35 cellular contexts compared by ENCODE assay signal in genomic region chr19:18126097-18126496, GRCh38. TPM values are rescaled to one million over a fixed set of nuclear protein-coding genes. Genes with fewer than 3 reads are reported as not detected.
DNase-seq lines count a peak whose midpoint lies in the region; ATAC-seq and TF ChIP-seq lines count a peak whose summit lies in the region.
"Had no signal": no experiment of that assay in that cellular context is flagged by ENCODE, and none has a peak within 500 bp of the region (broad histone marks: within the 10 kb centered on the region; RNA-seq: fewer than 3 reads in every experiment).

No MANE protein-coding gene starts in this region.

- peak overlapping the region; percentile 34 for H3K27ac Mint-ChIP-seq in activated CD4-positive, alpha-beta T cell treated with anti-CD3 and anti-CD28 coated beads, Interleukin-2, amount 10 ng/mL, durations not matched to agents 24 days and 14 days
- peak overlapping the region in 2 of 3 donors; percentile 10 to 46 for H3K27ac Mint-ChIP-seq in CD4-positive, CD25-positive, alpha-beta regulatory T cell
- H3K27ac Mint-ChIP-seq in activated CD8-positive, alpha-beta T cell treated with anti-CD3 and anti-CD28 coated beads for 36 hours, result peak overlapping the region; percentile 63
- H3K27ac Mint-ChIP-seq in naive thymus-derived CD4-positive, alpha-beta T cell, result peak overlapping the region in 5 of 9 donors; percentile 13 to 79 (median 43)
- H3K27ac Mint-ChIP-seq: activated naive CD8-positive, alpha-beta T cell; neural progenitor cell; WTC11 had no signal

- POLR2A ChIA-PET in activated CD8-positive, alpha-beta T cell treated with anti-CD3 and anti-CD28 coated beads for 36 hours (lab: Charles Lee), result interaction anchor here (1.3 kb wide), 1 partner anchor 26 kb away, joined by 5 read pairs; no protein-coding TSS in a partner anchor
- POLR2A ChIA-PET in naive thymus-derived CD4-positive, alpha-beta T cell (lab: Charles Lee), result interaction anchor here (3.5 kb wide), 1 partner anchor 7 kb away, joined by 19 read pairs; no protein-coding TSS in a partner anchor

- H3K9me3 ChIP-seq in CD4-positive, CD25-positive, alpha-beta regulatory T cell (ENCODE audit: control insufficient read depth in 2 of 2, low read length in 2 of 2), result no peaks in the 10 kb centered on the region
- no peaks in the 10 kb centered on the region for H3K9me3 ChIP-seq in naive thymus-derived CD4-positive, alpha-beta T cell (ENCODE audit: control insufficient read depth in 2 of 3, low read length in 3 of 3)
- H3K9me3 ChIP-seq: BE2C, Caco-2, gastrocnemius medialis, pancreas, tibial artery, vagina had no signal

- H3K4me3 Mint-ChIP-seq in activated CD4-positive, alpha-beta T cell treated with anti-CD3 and anti-CD28 coated beads, Interleukin-2, amount 10 ng/mL, durations not matched to agents 24 days and 14 days, result no peak overlapping the region
- H3K4me3 Mint-ChIP-seq in CD4-positive, CD25-positive, alpha-beta regulatory T cell, result no peak overlapping the region
- H3K4me3 Mint-ChIP-seq in activated CD8-positive, alpha-beta T cell treated with anti-CD3 and anti-CD28 coated beads for 36 hours, result no peak overlapping the region
- H3K4me3 Mint-ChIP-seq in naive thymus-derived CD4-positive, alpha-beta T cell, result no peak overlapping the region
- H3K4me3 Mint-ChIP-seq: activated naive CD8-positive, alpha-beta T cell; neural progenitor cell; WTC11 had no signal

- H3K4me3 ChIP-seq in CD4-positive, CD25-positive, alpha-beta regulatory T cell (ENCODE audit: low read depth, low read length), result no peak overlapping the region
- H3K4me3 ChIP-seq in naive thymus-derived CD4-positive, alpha-beta T cell (ENCODE audit: low read length), result no peak overlapping the region
- H3K4me3 ChIP-seq: gastrocnemius medialis, neural progenitor cell, pancreas, smooth muscle cell, tibial artery, vagina had no signal

- H3K27me3 ChIP-seq in CD4-positive, CD25-positive, alpha-beta regulatory T cell (ENCODE audit: control insufficient read depth, insufficient read depth, low read length), result no peaks in the 10 kb centered on the region
- no peaks in the 10 kb centered on the region for H3K27me3 ChIP-seq in naive thymus-derived CD4-positive, alpha-beta T cell (ENCODE audit: control insufficient read depth in 2 of 2, insufficient read depth in 2 of 2, low read length in 2 of 2)
- H3K27me3 ChIP-seq: BE2C, gastrocnemius medialis, neural progenitor cell, pancreas, tibial artery, vagina had no signal

- H3K27ac ChIP-seq in CD4-positive, CD25-positive, alpha-beta regulatory T cell (ENCODE audit: insufficient read depth, low read length, poor library complexity, severe bottlenecking), result no peak overlapping the region
- H3K27ac ChIP-seq in naive thymus-derived CD4-positive, alpha-beta T cell (ENCODE audit: low read depth, low read length), result no peak overlapping the region
- H3K27ac ChIP-seq: gastrocnemius medialis, neural progenitor cell, pancreas, tibial artery, vagina had no signal

- no peaks in the 10 kb centered on the region for H3K9me3 Mint-ChIP-seq in activated CD4-positive, alpha-beta T cell treated with anti-CD3 and anti-CD28 coated beads, Interleukin-2, amount 10 ng/mL, durations not matched to agents 24 days and 14 days
- no peaks in the 10 kb centered on the region for H3K9me3 Mint-ChIP-seq in CD4-positive, CD25-positive, alpha-beta regulatory T cell
- no peaks in the 10 kb centered on the region for H3K9me3 Mint-ChIP-seq in activated CD8-positive, alpha-beta T cell treated with anti-CD3 and anti-CD28 coated beads for 36 hours
- no peaks in the 10 kb centered on the region for H3K9me3 Mint-ChIP-seq in naive thymus-derived CD4-positive, alpha-beta T cell
- H3K9me3 Mint-ChIP-seq: neural progenitor cell, WTC11 had no signal

- no peak for DNase-seq in activated CD4-positive, alpha-beta T cell treated with anti-CD3 and anti-CD28 coated beads, Interleukin-2, amount 10 ng/mL, durations not matched to agents 24 days and 14 days
- DNase-seq in activated CD4-positive, alpha-beta T cell treated with anti-CD3 and anti-CD28 coated beads for 1 hour, result no peak
- DNase-seq in CD4-positive, CD25-positive, alpha-beta regulatory T cell, result no peak
- DNase-seq in activated CD8-positive, alpha-beta T cell treated with anti-CD3 and anti-CD28 coated beads for 36 hours, result no peak
- DNase-seq in naive thymus-derived CD4-positive, alpha-beta T cell, result no peak
- DNase-seq in HPDE6-E6E7 (ENCODE audit: extremely low spot score) (no peak), hippocampal formation (lab: John Stamatoyannopoulos, UW) (no peak)
- DNase-seq: activated CD4-positive, alpha-beta T cell treated with anti-CD3 and anti-CD28 coated beads, Interleukin-2, amount 50 U/mL, for 1 hour; activated CD8-positive, alpha-beta memory T cell treated with anti-CD3 and anti-CD28 coated beads, Interleukin-2, amount 50 U/mL, for 48 hours; activated effector memory CD4-positive, alpha-beta T cell treated with anti-CD3 and anti-CD28 coated beads, Interleukin-2, amount 50 U/mL, for 16 hours; BE2C; Caco-2; DMS53; gastrocnemius medialis; Karpas-422; left cardiac atrium; NCI-H1436 treated with DMSO at 0.1 percent for 48 hours; NCI-H226; NCI-H526 treated with DMSO at 0.1 percent for 48 hours; NK-92 treated with Interleukin-12 subunit alpha and Interleukin-12 subunit beta, amount 100 ng/mL, for 24 hours; pancreas; retina; SHP77 treated with DMSO at 0.1 percent for 48 hours; T1000; tibial artery had no signal

- intact Hi-C loops in activated CD4-positive, alpha-beta T cell treated with anti-CD3 and anti-CD28 coated beads, Interleukin-2, amount 10 ng/mL, durations not matched to agents 24 days and 14 days (cut with micrococcal nuclease), result no loop called here
- intact Hi-C loops in activated CD8-positive, alpha-beta T cell treated with anti-CD3 and anti-CD28 coated beads for 36 hours (cut with micrococcal nuclease), result no loop called here
- intact Hi-C loops in naive thymus-derived CD4-positive, alpha-beta T cell (cut with micrococcal nuclease), result no loop called here

- no peaks in the 10 kb centered on the region for H3K27me3 Mint-ChIP-seq in activated CD4-positive, alpha-beta T cell treated with anti-CD3 and anti-CD28 coated beads, Interleukin-2, amount 10 ng/mL, durations not matched to agents 24 days and 14 days
- H3K27me3 Mint-ChIP-seq in CD4-positive, CD25-positive, alpha-beta regulatory T cell, result no peaks in the 10 kb centered on the region
- no peaks in the 10 kb centered on the region for H3K27me3 Mint-ChIP-seq in activated CD8-positive, alpha-beta T cell treated with anti-CD3 and anti-CD28 coated beads for 36 hours
- no peaks in the 10 kb centered on the region for H3K27me3 Mint-ChIP-seq in naive thymus-derived CD4-positive, alpha-beta T cell
- H3K27me3 Mint-ChIP-seq: activated naive CD8-positive, alpha-beta T cell had no signal

- CTCF ChIA-PET in activated CD8-positive, alpha-beta T cell treated with anti-CD3 and anti-CD28 coated beads for 36 hours (lab: Charles Lee), result interaction anchor here (0.7 kb wide), 1 partner anchor 67 kb away, joined by 3 read pairs; the partner anchor contains the start of gene MPV17L2
- CTCF ChIA-PET in naive thymus-derived CD4-positive, alpha-beta T cell (lab: Charles Lee), result interaction anchor here (0.6 kb wide), 1 partner anchor 69 kb away, joined by 3 read pairs; no protein-coding TSS in a partner anchor

- ATAC-seq in CD4-positive, CD25-positive, alpha-beta regulatory T cell (ENCODE audit: low read depth in 2 of 2), result no peak
- ATAC-seq in activated CD8-positive, alpha-beta T cell treated with anti-CD3 and anti-CD28 coated beads for 36 hours, result no peak
- ATAC-seq in naive thymus-derived CD4-positive, alpha-beta T cell, result peak; percentile 32
- no peak for ATAC-seq in HG02678 (IDR thresholded peaks at IDR 0.05; ENCODE audit: unreplicated experiment)
- ATAC-seq: gastrocnemius medialis, HCT116, left cardiac atrium, WTC11 had no signal

- H3K4me1 Mint-ChIP-seq in activated CD4-positive, alpha-beta T cell treated with anti-CD3 and anti-CD28 coated beads, Interleukin-2, amount 10 ng/mL, durations not matched to agents 24 days and 14 days, result peaks cover 7% of the 10 kb centered on the region
- no peaks in the 10 kb centered on the region for H3K4me1 Mint-ChIP-seq in CD4-positive, CD25-positive, alpha-beta regulatory T cell
- H3K4me1 Mint-ChIP-seq in activated CD8-positive, alpha-beta T cell treated with anti-CD3 and anti-CD28 coated beads for 36 hours (ENCODE audit: low read depth), result no peaks in the 10 kb centered on the region
- peaks cover 0 to 13% (median 4%) of the 10 kb centered on the region in 7 donors for H3K4me1 Mint-ChIP-seq in naive thymus-derived CD4-positive, alpha-beta T cell
- H3K4me1 Mint-ChIP-seq: neural progenitor cell, WTC11 had no signal

- H3K36me3 ChIP-seq in CD4-positive, CD25-positive, alpha-beta regulatory T cell (ENCODE audit: control insufficient read depth, insufficient read depth, low read length), result peaks cover 76% of the 10 kb centered on the region
- H3K36me3 ChIP-seq in naive thymus-derived CD4-positive, alpha-beta T cell (ENCODE audit: control insufficient read depth in 2 of 3, insufficient read depth in 3 of 3, low read length in 3 of 3), result peaks cover 17 to 86% (median 26%) of the 10 kb centered on the region in 3 experiments
- H3K36me3 ChIP-seq: gastrocnemius medialis, neural progenitor cell had no signal

- no peak for TF ChIP-seq CTCF in activated CD8-positive, alpha-beta T cell treated with anti-CD3 and anti-CD28 coated beads for 36 hours (IDR thresholded peaks at IDR 0.05)

- no peaks in the 10 kb centered on the region for H3K4me1 ChIP-seq in CD4-positive, CD25-positive, alpha-beta regulatory T cell (ENCODE audit: control insufficient read depth, insufficient read depth, low read length, poor library complexity, severe bottlenecking)
- peaks cover 0 to 7% of the 10 kb centered on the region in 2 donors for H3K4me1 ChIP-seq in naive thymus-derived CD4-positive, alpha-beta T cell (ENCODE audit: control insufficient read depth in 2 of 2, insufficient read depth in 2 of 2, low read length in 2 of 2)
- H3K4me1 ChIP-seq: BE2C, Caco-2, gastrocnemius medialis, neural progenitor cell, pancreas, tibial artery, vagina had no signal

- peaks cover 43% of the 10 kb centered on the region for H3K36me3 Mint-ChIP-seq in activated CD4-positive, alpha-beta T cell treated with anti-CD3 and anti-CD28 coated beads, Interleukin-2, amount 10 ng/mL, durations not matched to agents 24 days and 14 days (ENCODE audit: low read depth)
- H3K36me3 Mint-ChIP-seq in CD4-positive, CD25-positive, alpha-beta regulatory T cell, result peaks cover 25% of the 10 kb centered on the region
- H3K36me3 Mint-ChIP-seq in activated CD8-positive, alpha-beta T cell treated with anti-CD3 and anti-CD28 coated beads for 36 hours (ENCODE audit: low read depth), result peaks cover 21% of the 10 kb centered on the region
- H3K36me3 Mint-ChIP-seq in naive thymus-derived CD4-positive, alpha-beta T cell, result peaks cover 5 to 32% (median 9%) of the 10 kb centered on the region in 5 donors
- H3K36me3 Mint-ChIP-seq: activated naive CD8-positive, alpha-beta T cell had no signal

RNA-seq across cellular contexts. Expression of gene PIK3R2, which starts 26.9 kb away (rescaled TPM):
- total RNA-seq in activated CD4-positive, alpha-beta T cell treated with anti-CD3 and anti-CD28 coated beads, Interleukin-2, amount 10 ng/mL, durations not matched to agents 24 days and 14 days, result 19.6 and 20.7 TPM in 2 replicates
- 9.4 TPM for total RNA-seq in CD4-positive, CD25-positive, alpha-beta regulatory T cell
- 1 to 10 TPM in 2 of 4 donors, under 1 TPM in 2; 0.42 to 3.6 (median 2.0) TPM for polyA plus RNA-seq in CD4-positive, CD25-positive, alpha-beta regulatory T cell
- 10 to 100 TPM; 15.0 to 15.8 TPM for total RNA-seq in activated CD8-positive, alpha-beta T cell treated with anti-CD3 and anti-CD28 coated beads for 36 hours
- total RNA-seq in naive thymus-derived CD4-positive, alpha-beta T cell, result 10 to 100 TPM; 12.3 to 24.6 (median 16.4) TPM
- polyA plus RNA-seq in naive thymus-derived CD4-positive, alpha-beta T cell, result 1 to 10 TPM; 2.2 to 5.1 TPM

RNA-seq across cellular contexts. Expression of gene MAST3, which starts 28.5 kb away (rescaled TPM):
- total RNA-seq in activated CD4-positive, alpha-beta T cell treated with anti-CD3 and anti-CD28 coated beads, Interleukin-2, amount 10 ng/mL, durations not matched to agents 24 days and 14 days, result 16.2 and 17.2 TPM in 2 replicates
- 45.9 TPM for total RNA-seq in CD4-positive, CD25-positive, alpha-beta regulatory T cell
- polyA plus RNA-seq in CD4-positive, CD25-positive, alpha-beta regulatory T cell, result 1 to 10 TPM; 8.1 to 9.0 (median 8.6) TPM
- 10 to 100 TPM; 23.1 to 23.3 TPM for total RNA-seq in activated CD8-positive, alpha-beta T cell treated with anti-CD3 and anti-CD28 coated beads for 36 hours
- total RNA-seq in naive thymus-derived CD4-positive, alpha-beta T cell, result 10 to 100 TPM; 36.0 to 58.7 (median 50.6) TPM
- 10 to 100 TPM; 10.2 to 20.3 TPM for polyA plus RNA-seq in naive thymus-derived CD4-positive, alpha-beta T cell

RNA-seq across cellular contexts. Expression of gene IL12RB1, which starts 39.4 kb away (rescaled TPM):
- 37.0 and 38.8 TPM in 2 replicates for total RNA-seq in activated CD4-positive, alpha-beta T cell treated with anti-CD3 and anti-CD28 coated beads, Interleukin-2, amount 10 ng/mL, durations not matched to agents 24 days and 14 days
- total RNA-seq in CD4-positive, CD25-positive, alpha-beta regulatory T cell, result 60.4 TPM
- polyA plus RNA-seq in CD4-positive, CD25-positive, alpha-beta regulatory T cell, result 10 to 100 TPM; 34.9 to 53.2 (median 46.3) TPM
- 10 to 100 TPM; 25.6 to 27.2 TPM for total RNA-seq in activated CD8-positive, alpha-beta T cell treated with anti-CD3 and anti-CD28 coated beads for 36 hours
- total RNA-seq in naive thymus-derived CD4-positive, alpha-beta T cell, result 100 to 1,000 TPM in 1 of 5 experiments, 10 to 100 TPM in 4; 17.7 to 110 (median 25.0) TPM
- polyA plus RNA-seq in naive thymus-derived CD4-positive, alpha-beta T cell, result 10 to 100 TPM; 17.6 to 24.1 TPM
- total RNA-seq: A673, Caco-2, chondrocyte, G401, smooth muscle cell, vagina, WTC11 had no signal
- polyA plus RNA-seq: smooth muscle cell had no signal

RNA-seq across cellular contexts. Expression of gene IFI30, which starts 47.5 kb away (rescaled TPM):
- total RNA-seq in activated CD4-positive, alpha-beta T cell treated with anti-CD3 and anti-CD28 coated beads, Interleukin-2, amount 10 ng/mL, durations not matched to agents 24 days and 14 days, result 49.4 and 52.7 TPM in 2 replicates
- 2.3 TPM for total RNA-seq in CD4-positive, CD25-positive, alpha-beta regulatory T cell
- polyA plus RNA-seq in CD4-positive, CD25-positive, alpha-beta regulatory T cell, result 10 to 100 TPM in 2 of 4 donors, 1 to 10 TPM in 2; 7.1 to 17.8 (median 9.7) TPM
- total RNA-seq in activated CD8-positive, alpha-beta T cell treated with anti-CD3 and anti-CD28 coated beads for 36 hours, result 10 to 100 TPM; 21.9 to 22.9 TPM
- total RNA-seq in naive thymus-derived CD4-positive, alpha-beta T cell, result 100 to 1,000 TPM in 2 of 5 experiments, 10 to 100 TPM in 3; 51.3 to 514 (median 59.5) TPM
- 1 to 10 TPM; 6.7 to 7.6 TPM for polyA plus RNA-seq in naive thymus-derived CD4-positive, alpha-beta T cell
- total RNA-seq: A673 had no signal
